26 cellular contexts compared by ENCODE assay signal in genomic region chr4:108742451-108742850, GRCh38. TPM values are rescaled to one million over a fixed set of nuclear protein-coding genes. Genes with fewer than 3 reads are reported as not detected.
DNase-seq lines count a peak whose midpoint lies in the region; ATAC-seq lines count a peak whose summit lies in the region.
"Had no signal": no experiment of that assay in that cellular context is flagged by ENCODE, and none has a peak within 500 bp of the region (broad histone marks: within the 10 kb centered on the region; RNA-seq: fewer than 3 reads in every experiment).

No MANE protein-coding gene starts in this region.

- ATAC-seq in HG02981 (IDR thresholded peaks at IDR 0.05; ENCODE audit: unreplicated experiment): no peak
- ATAC-seq: CD8-positive, alpha-beta T cell; PC-3; Right ventricle myocardium inferior had no signal

- DNase-seq in astrocyte of the hippocampus (ENCODE audit: low read depth, low spot score) (peak; percentile 7), globus pallidus (ENCODE audit: low spot score) (peak; percentile 19), pons (ENCODE audit: low spot score) (peak; percentile 42), NCI-H446 treated with DMSO at 0.1 percent for 48 hours (lab: John Stamatoyannopoulos, UW) (no peak), NCI-H1105 treated with DMSO at 0.1 percent for 48 hours (lab: John Stamatoyannopoulos, UW) (no peak)
- DNase-seq: CD8-positive, alpha-beta T cell; DMS79; EL; GDM1; Kasumi-1; NCI-H1092 treated with DMSO at 0.1 percent for 48 hours; NCI-H1436 treated with DMSO at 0.1 percent for 48 hours; NCI-H187 treated with DMSO at 0.1 percent for 48 hours; NCI-H2171 treated with DMSO at 0.1 percent for 48 hours; NCI-H345; NCI-H524; NCI-H748 treated with DMSO at 0.1 percent for 48 hours; PC-3; SJCRH30 had no signal

- peak overlapping the region; percentile 60 for H3K27ac ChIP-seq in temporal lobe (ENCODE audit: low read depth, low read length)
- H3K27ac ChIP-seq: C4-2B, SJCRH30 had no signal

RNA-seq across cellular contexts. Expression of gene ETNPPL, which starts 20.4 kb away (rescaled TPM):
- total RNA-seq in temporal lobe: 0.98 TPM
- total RNA-seq: B cell; Caco-2; CD8-positive, alpha-beta T cell; M059J; PC-3; SJCRH30 had no signal

Comparison
In these comparisons a context has a peak if more than half of its experiments do, and no peak if none do; other contexts are left out.
1. DNase-seq: peak in astrocyte of the hippocampus (single experiment), globus pallidus (single experiment) and pons (single experiment); none in NCI-H446 treated with DMSO at 0.1 percent for 48 hours (single experiment) and NCI-H1105 treated with DMSO at 0.1 percent for 48 hours (single experiment).